28 cellular contexts compared by ENCODE assay signal in the genomic region with DNA sequence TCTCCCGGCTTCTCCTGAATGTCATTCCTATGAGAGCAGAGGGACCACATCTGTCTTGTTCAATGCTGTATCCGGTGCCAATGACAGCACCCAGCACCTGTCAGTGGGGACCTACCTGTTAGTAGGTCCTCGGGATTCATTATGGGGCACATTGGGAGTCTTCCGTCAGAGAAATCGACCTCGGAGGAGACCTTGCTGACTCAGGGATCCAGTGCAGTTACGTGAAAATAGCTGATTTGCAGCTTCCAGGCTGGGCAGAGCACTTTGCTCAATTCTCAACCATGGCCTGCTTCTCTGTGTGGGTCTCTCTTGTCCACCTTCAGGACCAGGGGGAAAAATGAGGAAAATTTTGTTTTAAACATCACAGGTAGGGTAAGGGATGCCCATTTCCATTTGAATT.
"Had no signal": no experiment of that assay in that cellular context is flagged by ENCODE, and none has a peak within 500 bp of the region (broad histone marks: within the 10 kb centered on the region; RNA-seq: fewer than 3 reads in every experiment).

No MANE protein-coding gene starts in this region.

- H3K4me3 ChIP-seq: cardiac muscle cell, SJSA1 had no signal

- DNase-seq: activated CD4-positive, alpha-beta memory T cell treated with anti-CD3 and anti-CD28 coated beads, Interleukin-2, amount 10 ng/mL, durations not matched to agents 7 days and 5 days; activated CD4-positive, alpha-beta T cell treated with anti-CD3 and anti-CD28 coated beads for 36 hours; activated CD4-positive, alpha-beta T cell treated with anti-CD3 and anti-CD28 coated beads, Interleukin-2, amount 50 U/mL, for 1 hour; activated CD4-positive, CD25-positive, alpha-beta regulatory T cell; activated gamma-delta T cell treated with Interleukin-2 at 50 U/mL for 16 hours; activated naive CD4-positive, alpha-beta T cell treated with anti-CD3 and anti-CD28 coated beads, Interleukin-2, amount 10 ng/mL, durations not matched to agents 7 days and 5 days; activated naive CD8-positive, alpha-beta T cell treated with anti-CD3 and anti-CD28 coated beads for 36 hours; activated T-cell treated with anti-CD3 and anti-CD28 coated beads for 4 hours; activated T-cell treated with anti-CD3 and anti-CD28 coated beads, Interleukin-2, amount 50 U/mL, for 72 hours; brain microvascular endothelial cell; Karpas-422; NCI-H1436 treated with DMSO at 0.1 percent for 48 hours; NCI-H187; NCI-H2081; NCI-H2171 treated with DMSO at 0.1 percent for 48 hours; NCI-H226; NCI-H526; NCI-H774; NK-92 treated with Interleukin-12 subunit alpha and Interleukin-12 subunit beta, amount 100 ng/mL, for 24 hours; OCI-M1; SHP77; T-helper 17 cell; T1000 had no signal

- H3K27me3 ChIP-seq: brain microvascular endothelial cell, SJSA1 had no signal

- H3K4me1 ChIP-seq: SJSA1 had no signal

- FAIRE-seq: TTC549 had no signal

- H3K9me3 ChIP-seq: SJSA1 had no signal

- ATAC-seq: activated CD4-positive, alpha-beta T cell treated with anti-CD3 and anti-CD28 coated beads for 36 hours; activated T-cell treated with anti-CD3 and anti-CD28 coated beads, Interleukin-2, amount 50 U/mL, for 72 hours; Panc1; T-helper 17 cell had no signal

- H3K27ac ChIP-seq: brain microvascular endothelial cell, cardiac muscle cell, RWPE1, SJSA1 had no signal

- H3K36me3 ChIP-seq: brain microvascular endothelial cell, cardiac muscle cell, SJSA1 had no signal
